In genomic region chr3:64743166-64743565, GRCh38 we compare ENCODE assay signal across 20 cellular contexts. TPM values are rescaled to one million over a fixed set of nuclear protein-coding genes. Genes with fewer than 3 reads are reported as not detected.
"Had no signal": no experiment of that assay in that cellular context is flagged by ENCODE, and none has a peak within 500 bp of the region (broad histone marks: within the 10 kb centered on the region; RNA-seq: fewer than 3 reads in every experiment).

No MANE protein-coding gene starts in this region.

- H3K36me3 ChIP-seq: gastrocnemius medialis, pancreas, prostate gland, right lobe of liver, thoracic aorta had no signal

- H3K4me3 ChIP-seq: dorsolateral prefrontal cortex, gastrocnemius medialis, heart right ventricle, mucosa of descending colon, pancreas, prostate gland, right lobe of liver, thoracic aorta had no signal

- H3K27me3 ChIP-seq: dorsolateral prefrontal cortex, gastrocnemius medialis, heart right ventricle, pancreas, right lobe of liver had no signal

- DNase-seq: cortex of kidney; dorsolateral prefrontal cortex; effector CD8-positive, alpha-beta T cell; gastrocnemius medialis; heart right ventricle; hypothalamus; kidney glomerular epithelial cell; mammary epithelial cell; mucosa of descending colon; natural killer cell; pancreas; retina; right lobe of liver; stimulated activated CD4-positive, alpha-beta T cell treated with anti-CD3 and anti-CD28 coated beads, Interleukin-2, amount 100 ng/mL, for 24 hours; stimulated activated CD4-positive, alpha-beta T cell treated with anti-CD3 and anti-CD28 coated beads, Interleukin-4, amount 100 ng/mL, for 4 hours; stimulated activated naive B cell treated with anti-CD40 and anti-IgM and Interleukin-4, amounts not matched to agents 10 μg/mL and 1 μg/mL and 100 μg/mL, for 72 hours; stimulated activated naive CD8-positive, alpha-beta T cell treated with anti-CD3 and anti-CD28 coated beads, Interleukin-15, amount 100 ng/mL, for 72 hours; trophoblast cell had no signal

- H3K9me3 ChIP-seq: gastrocnemius medialis, heart right ventricle, mucosa of descending colon, pancreas, prostate gland, right lobe of liver, thoracic aorta had no signal

- H3K4me1 ChIP-seq: pancreas, prostate gland, right lobe of liver had no signal

- ATAC-seq: gastrocnemius medialis; heart right ventricle; mucosa of descending colon; natural killer cell; right lobe of liver; stimulated activated naive B cell treated with anti-CD40 and anti-IgM and Interleukin-4, amounts not matched to agents 10 μg/mL and 1 μg/mL and 100 μg/mL, for 72 hours; stimulated activated naive CD8-positive, alpha-beta T cell treated with anti-CD3 and anti-CD28 coated beads, Interleukin-15, amount 100 ng/mL, for 72 hours had no signal

- H3K27ac ChIP-seq: dorsolateral prefrontal cortex, gastrocnemius medialis, heart right ventricle, pancreas, prostate gland, right lobe of liver had no signal

RNA-seq across cellular contexts. Expression of gene ADAMTS9, which starts 55.4 kb away (rescaled TPM):
- total RNA-seq: natural killer cell had no signal
